20 cellular contexts compared by ENCODE assay signal in the genomic region with DNA sequence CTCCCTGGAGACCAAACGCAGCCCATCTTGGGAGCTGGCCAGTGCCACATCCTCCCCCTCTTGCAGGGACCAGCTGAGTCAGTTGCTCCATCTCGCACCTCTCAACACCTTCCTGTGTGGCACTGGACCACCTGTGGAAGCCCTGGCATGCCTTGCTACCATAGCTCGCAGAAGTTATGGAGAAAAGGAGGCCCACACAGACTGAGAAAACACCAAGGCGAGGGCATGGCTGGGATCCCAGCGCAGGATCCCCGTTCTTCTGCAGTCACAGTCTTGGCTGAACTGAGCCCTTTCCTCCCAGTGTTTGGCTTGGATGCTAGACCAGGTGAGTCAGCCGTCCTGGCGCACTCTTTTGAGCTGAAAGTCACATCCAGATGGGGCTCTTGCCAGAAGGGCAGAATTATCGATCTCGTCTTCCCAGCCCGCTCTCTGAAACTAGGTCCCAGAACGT. TPM values are rescaled to one million over a fixed set of nuclear protein-coding genes. Genes with fewer than 3 reads are reported as not detected.
DNase-seq lines count a peak whose midpoint lies in the region; ATAC-seq, FAIRE-seq and TF ChIP-seq lines count a peak whose summit lies in the region.
"Had no signal": no experiment of that assay in that cellular context is flagged by ENCODE, and none has a peak within 500 bp of the region (broad histone marks: within the 10 kb centered on the region; RNA-seq: fewer than 3 reads in every experiment).

No MANE protein-coding gene starts in this region.

- H3K4me2 ChIP-seq in astrocyte (ENCODE audit: low read length): peak overlapping the region; percentile 24
- no peak overlapping the region for H3K4me2 ChIP-seq in trophoblast cell (ENCODE audit: low read length)
- H3K4me2 ChIP-seq: GM23338, PC-9 had no signal

- peaks cover 3% of the 10 kb centered on the region for H3K36me3 Mint-ChIP-seq in astrocyte (ENCODE audit: low read depth, unreplicated experiment)
- H3K36me3 Mint-ChIP-seq in naive thymus-derived CD4-positive, alpha-beta T cell: peaks cover 0 to 5% (median 0%) of the 10 kb centered on the region in 5 donors
- H3K36me3 Mint-ChIP-seq: CD4-positive, alpha-beta memory T cell had no signal

- no peak overlapping the region for H3K27ac Mint-ChIP-seq in astrocyte (ENCODE audit: unreplicated experiment)
- H3K27ac Mint-ChIP-seq in naive thymus-derived CD4-positive, alpha-beta T cell: no peak overlapping the region
- H3K27ac Mint-ChIP-seq: CD4-positive, alpha-beta memory T cell; GM23338 had no signal

- FAIRE-seq in astrocyte (lab: Jason Lieb, UNC): no peak
- FAIRE-seq: GM12891, K562 had no signal

- no peaks in the 10 kb centered on the region for H4K20me1 ChIP-seq in astrocyte (ENCODE audit: insufficient read depth, low read length)

- no peak overlapping the region for H3K14ac ChIP-seq in trophoblast cell (ENCODE audit: low read length)

- H3K4me1 ChIP-seq in astrocyte (ENCODE audit: insufficient read depth, low read length): peaks cover 3% of the 10 kb centered on the region
- H3K4me1 ChIP-seq in psoas muscle: no peaks in the 10 kb centered on the region
- H3K4me1 ChIP-seq in trophoblast cell (ENCODE audit: control insufficient read depth in 1 of 2, insufficient read depth in 2 of 2, low read length in 2 of 2): no peaks in the 10 kb centered on the region
- no peaks in the 10 kb centered on the region for H3K4me1 ChIP-seq in naive thymus-derived CD4-positive, alpha-beta T cell (ENCODE audit: control insufficient read depth in 2 of 2, insufficient read depth in 2 of 2, low read length in 2 of 2)

- peaks cover 16% of the 10 kb centered on the region for H3K27me3 Mint-ChIP-seq in astrocyte (ENCODE audit: low read depth, unreplicated experiment)
- peaks cover 5 to 25% (median 10%) of the 10 kb centered on the region in 5 donors for H3K27me3 Mint-ChIP-seq in naive thymus-derived CD4-positive, alpha-beta T cell

- TF ChIP-seq CTCF in astrocyte (IDR thresholded peaks at IDR 0.05; ENCODE audit: insufficient read depth, low read depth, low read length) (no peak), psoas muscle (IDR thresholded peaks at IDR 0.05) (no peak)

- H2BK12ac ChIP-seq in trophoblast cell (ENCODE audit: low read length): no peak overlapping the region

- H3K4me1 Mint-ChIP-seq in astrocyte (ENCODE audit: low read depth, unreplicated experiment): peaks cover 1% of the 10 kb centered on the region
- H3K4me1 Mint-ChIP-seq in naive thymus-derived CD4-positive, alpha-beta T cell: no peaks in the 10 kb centered on the region
- H3K4me1 Mint-ChIP-seq: CD4-positive, alpha-beta memory T cell; GM23338 had no signal

- no peaks in the 10 kb centered on the region for H3K79me1 ChIP-seq in trophoblast cell (ENCODE audit: low read length)

- H2AK5ac ChIP-seq in trophoblast cell (ENCODE audit: low read length): no peak overlapping the region

- H3K27me3 ChIP-seq in astrocyte (ENCODE audit: insufficient read depth, low read length): no peaks in the 10 kb centered on the region
- H3K27me3 ChIP-seq in psoas muscle (ENCODE audit: insufficient read depth in 3 of 3, low read length in 2 of 3): peaks cover 0 to 2% (median 0%) of the 10 kb centered on the region in 3 donors
- no peaks in the 10 kb centered on the region for H3K27me3 ChIP-seq in trophoblast cell (ENCODE audit: insufficient read depth, low read length)
- no peaks in the 10 kb centered on the region for H3K27me3 ChIP-seq in naive thymus-derived CD4-positive, alpha-beta T cell (ENCODE audit: control insufficient read depth in 2 of 2, insufficient read depth in 2 of 2, low read length in 2 of 2)

- POLR2A ChIA-PET in naive thymus-derived CD4-positive, alpha-beta T cell (lab: Charles Lee): no interaction called here

- no peak overlapping the region for H3K4ac ChIP-seq in trophoblast cell (ENCODE audit: low read depth, low read length)

- H2AFZ ChIP-seq in astrocyte (ENCODE audit: low read depth, low read length) (no peak overlapping the region), trophoblast cell (ENCODE audit: insufficient read depth, low read length, poor library complexity) (no peak overlapping the region)
- H2AFZ ChIP-seq: GM23338, PC-9 had no signal

- H3K36me3 ChIP-seq in astrocyte (ENCODE audit: insufficient read depth, low read length): no peaks in the 10 kb centered on the region
- H3K36me3 ChIP-seq in psoas muscle (ENCODE audit: insufficient read depth in 1 of 2, low read depth in 1 of 2): no peaks in the 10 kb centered on the region
- no peaks in the 10 kb centered on the region for H3K36me3 ChIP-seq in trophoblast cell (ENCODE audit: control insufficient read depth in 1 of 2, insufficient read depth in 2 of 2, low read length in 2 of 2)
- no peaks in the 10 kb centered on the region for H3K36me3 ChIP-seq in naive thymus-derived CD4-positive, alpha-beta T cell (ENCODE audit: control insufficient read depth in 2 of 3, insufficient read depth in 3 of 3, low read length in 3 of 3)

- no peak overlapping the region for H4K8ac ChIP-seq in trophoblast cell (ENCODE audit: low read depth, low read length)

- no peak overlapping the region for H2BK120ac ChIP-seq in trophoblast cell (ENCODE audit: insufficient read depth, low read length, poor library complexity)

- no peaks in the 10 kb centered on the region for H3K79me2 ChIP-seq in astrocyte (ENCODE audit: insufficient read depth, low read length)
- no peaks in the 10 kb centered on the region for H3K79me2 ChIP-seq in trophoblast cell (ENCODE audit: control insufficient read depth, insufficient read depth, low read length, poor library complexity)

- DNase-seq in Daoy (ENCODE audit: low read depth) (peak; percentile 41), astrocyte (ENCODE audit: low read depth) (peak; percentile 63), posterior vena cava (ENCODE audit: low spot score) (peak; percentile 67), psoas muscle (no peak), trophoblast cell (no peak), HT-29 (ENCODE audit: low spot score) (no peak)
- no peak for DNase-seq in naive thymus-derived CD4-positive, alpha-beta T cell
- DNase-seq: CD4-positive, alpha-beta memory T cell; GF-D8; NCI-H1048; NCI-H1436 treated with DMSO at 0.1 percent for 48 hours; NCI-H2029 treated with DMSO at 0.1 percent for 48 hours; NCI-H2171 treated with DMSO at 0.1 percent for 48 hours; NCI-H510A; NCI-H774; PC-9 had no signal

- H3K18ac ChIP-seq in trophoblast cell (ENCODE audit: low read length): no peak overlapping the region

- intact Hi-C loops in posterior vena cava (cut with DNase I): no loop called here
- intact Hi-C loops in psoas muscle (cut with DNase I): no loop called here
- intact Hi-C loops in naive thymus-derived CD4-positive, alpha-beta T cell (cut with micrococcal nuclease): no loop called here

- H3K9me3 Mint-ChIP-seq in astrocyte (ENCODE audit: unreplicated experiment): peaks cover 9% of the 10 kb centered on the region
- peaks cover 0 to 2% (median 0%) of the 10 kb centered on the region in 11 donors for H3K9me3 Mint-ChIP-seq in naive thymus-derived CD4-positive, alpha-beta T cell

- no peak overlapping the region for H4K91ac ChIP-seq in trophoblast cell (ENCODE audit: low read depth, low read length)

- ATAC-seq in esophagus mucosa: peak; percentile 57
- ATAC-seq in psoas muscle: no peak
- no peak for ATAC-seq in naive thymus-derived CD4-positive, alpha-beta T cell
- ATAC-seq: GM23338, K562 had no signal

- H3K9me3 ChIP-seq in astrocyte (ENCODE audit: insufficient read depth, low read depth, low read length) (no peaks in the 10 kb centered on the region), psoas muscle (no peaks in the 10 kb centered on the region), trophoblast cell (ENCODE audit: insufficient read depth, low read depth, low read length) (no peaks in the 10 kb centered on the region)
- no peaks in the 10 kb centered on the region for H3K9me3 ChIP-seq in naive thymus-derived CD4-positive, alpha-beta T cell (ENCODE audit: control insufficient read depth in 2 of 3, low read length in 3 of 3)

- H4K12ac ChIP-seq in trophoblast cell (ENCODE audit: low read depth, low read length): no peak overlapping the region

- H3K27ac ChIP-seq in astrocyte (ENCODE audit: low read depth, low read length) (no peak overlapping the region), psoas muscle (no peak overlapping the region), trophoblast cell (ENCODE audit: low read depth, low read length) (no peak overlapping the region)
- no peak overlapping the region for H3K27ac ChIP-seq in naive thymus-derived CD4-positive, alpha-beta T cell (ENCODE audit: low read depth, low read length)
- H3K27ac ChIP-seq: PC-9 had no signal

- 84 to 91% (median 88%) methylated on average over 12 of the region's 12 CpGs for WGBS in psoas muscle, 3 donors
- no CpG with 5 or more reads among the region's 12 CpGs for WGBS in trophoblast cell (ENCODE audit: extremely low coverage, insufficient coverage, insufficient read length)

- H3K9ac ChIP-seq in astrocyte (ENCODE audit: low read length) (no peak overlapping the region), trophoblast cell (ENCODE audit: low read length) (no peak overlapping the region)

- no peak overlapping the region for H3K4me3 ChIP-seq in astrocyte (ENCODE audit: insufficient read depth, low read depth, low read length)
- H3K4me3 ChIP-seq in psoas muscle: no peak overlapping the region
- no peak overlapping the region for H3K4me3 ChIP-seq in trophoblast cell (ENCODE audit: low read depth, low read length)
- no peak overlapping the region for H3K4me3 ChIP-seq in naive thymus-derived CD4-positive, alpha-beta T cell (ENCODE audit: low read length)
- H3K4me3 ChIP-seq: GM23338, K562, PC-9 had no signal

- no peak overlapping the region for H2BK5ac ChIP-seq in trophoblast cell (ENCODE audit: low read depth, low read length, poor library complexity)

- CTCF ChIA-PET in naive thymus-derived CD4-positive, alpha-beta T cell (lab: Charles Lee): interaction anchor here (1.1 to 1.5 kb wide), 2 partner anchors 14 to 87 kb away, joined by 3 to 4 read pairs; no protein-coding TSS in a partner anchor

- H3K23ac ChIP-seq in trophoblast cell (ENCODE audit: low read length): no peak overlapping the region

- H3K4me3 Mint-ChIP-seq in astrocyte (ENCODE audit: unreplicated experiment): no peak overlapping the region
- no peak overlapping the region for H3K4me3 Mint-ChIP-seq in naive thymus-derived CD4-positive, alpha-beta T cell
- H3K4me3 Mint-ChIP-seq: CD4-positive, alpha-beta memory T cell; GM23338 had no signal

RNA-seq across cellular contexts. Expression of a gene that starts 46.9 kb away (rescaled TPM):
- total RNA-seq in Daoy (2014; rRNA removed; shearing (Covaris generic)): 0.11 and 1.6 TPM in 2 replicates
- total RNA-seq in astrocyte (3.4 and 5.6 TPM in 2 replicates), esophagus mucosa (0.84 TPM), posterior vena cava (10 to 100 TPM; 18.6 to 32.6 TPM), psoas muscle (10 to 100 TPM in 1 of 4 donors, 1 to 10 TPM in 3; 4.1 to 10.5 (median 6.3) TPM)
- 1 to 10 TPM; 2.5 to 5.2 (median 5.1) TPM for polyA plus RNA-seq in psoas muscle
- polyA plus RNA-seq in trophoblast cell (2013): 9.8 and 10.2 TPM in 2 replicates
- 3.4 and 5.2 TPM in 2 replicates for total RNA-seq in HT-29 (2014; rRNA removed; shearing (Covaris generic))
- total RNA-seq in naive thymus-derived CD4-positive, alpha-beta T cell: not detected
- polyA plus RNA-seq in naive thymus-derived CD4-positive, alpha-beta T cell: not detected
- total RNA-seq: CD4-positive, alpha-beta memory T cell; PC-9 had no signal
- polyA plus RNA-seq: CD4-positive, alpha-beta memory T cell had no signal

RNA-seq across cellular contexts. Expression of a gene that starts 48.7 kb away (rescaled TPM):
- total RNA-seq in Daoy (2014; rRNA removed; shearing (Covaris generic)): not detected in 2 replicates
- total RNA-seq in astrocyte (0.25 and 0.46 TPM in 2 replicates), esophagus mucosa (not detected), posterior vena cava (1 to 10 TPM in 1 of 2 donors, under 1 TPM in 1; 0.71 to 1.1 TPM), psoas muscle (1 to 10 TPM in 2 of 4 donors, under 1 TPM in 2; 0.79 to 3.0 (median 1.3) TPM)
- polyA plus RNA-seq in psoas muscle: 1 to 10 TPM in 1 of 3 donors, under 1 TPM in 2; 0.49 to 1.2 (median 0.55) TPM
- polyA plus RNA-seq in trophoblast cell (2013): 0.51 and 0.57 TPM in 2 replicates
- total RNA-seq in HT-29 (2014; rRNA removed; shearing (Covaris generic)): 0.50 and 0.56 TPM in 2 replicates
- total RNA-seq in naive thymus-derived CD4-positive, alpha-beta T cell: not detected
- polyA plus RNA-seq in naive thymus-derived CD4-positive, alpha-beta T cell: not detected
- total RNA-seq: CD4-positive, alpha-beta memory T cell; PC-9 had no signal
- polyA plus RNA-seq: CD4-positive, alpha-beta memory T cell had no signal

Comparison
In these comparisons a context has a peak if more than half of its experiments do, and no peak if none do; other contexts are left out.
1. DNase-seq: peak in Daoy (single experiment), astrocyte (single experiment) and posterior vena cava (single experiment); none in psoas muscle (0 of 2), trophoblast cell (0 of 2), HT-29 (single experiment) and naive thymus-derived CD4-positive, alpha-beta T cell (0 of 9).